ENCODE assay signal across 20 cellular contexts in the genomic region with DNA sequence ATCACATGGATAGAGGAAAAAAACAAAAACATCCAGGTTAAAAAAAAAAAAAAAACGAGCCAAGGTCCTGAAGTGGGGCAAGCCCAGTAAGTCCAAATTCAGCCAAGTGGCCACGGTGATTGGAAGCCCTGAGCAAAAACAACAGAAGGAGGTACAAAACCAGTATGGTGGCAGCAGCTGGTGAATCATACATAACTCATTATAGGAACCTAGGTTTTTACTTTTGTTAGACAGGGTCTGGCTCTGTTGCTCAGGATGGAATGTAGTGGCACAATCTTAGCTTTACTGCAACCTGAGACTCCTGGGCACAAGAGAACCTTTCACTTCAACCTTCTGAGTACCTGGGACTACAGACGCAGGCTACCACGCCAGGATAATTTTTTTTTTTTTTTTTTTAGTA. TPM values are rescaled to one million over a fixed set of nuclear protein-coding genes. Genes with fewer than 3 reads are reported as not detected.
"Had no signal": no experiment of that assay in that cellular context is flagged by ENCODE, and none has a peak within 500 bp of the region (broad histone marks: within the 10 kb centered on the region; RNA-seq: fewer than 3 reads in every experiment).

No MANE protein-coding gene starts in this region.

- ATAC-seq: esophagus mucosa; heart left ventricle; naive thymus-derived CD4-positive, alpha-beta T cell had no signal

- H3K4me1 Mint-ChIP-seq: neural crest cell had no signal

- H3K27me3 ChIP-seq: right atrium auricular region, sigmoid colon, suprapubic skin, thyroid gland, upper lobe of left lung, uterus had no signal

- DNase-seq: effector memory CD4-positive, alpha-beta T cell; heart left ventricle; hippocampal formation; naive thymus-derived CD4-positive, alpha-beta T cell; posterior cingulate gyrus; sigmoid colon; stimulated activated CD4-positive, alpha-beta T cell treated with anti-CD3 and anti-CD28 coated beads, Interleukin-2, amount 100 ng/mL, for 24 hours; stimulated activated CD4-positive, alpha-beta T cell treated with anti-CD3 and anti-CD28 coated beads, Interleukin-4, amount 100 ng/mL, for 4 hours; stimulated activated naive CD4-positive, alpha-beta T cell; thyroid gland; upper lobe of left lung; uterus had no signal

- H3K4me3 Mint-ChIP-seq: naive thymus-derived CD4-positive, alpha-beta T cell; neural crest cell had no signal

- H3K4me3 ChIP-seq: heart left ventricle, right atrium auricular region, sigmoid colon, skin epidermis, suprapubic skin, thyroid gland, upper lobe of left lung, uterus had no signal

- H3K27ac ChIP-seq: heart left ventricle, right atrium auricular region, sigmoid colon, skin epidermis, suprapubic skin, thyroid gland, upper lobe of left lung, uterus had no signal

- H3K36me3 ChIP-seq: heart left ventricle, right atrium auricular region, sigmoid colon, suprapubic skin, thyroid gland, upper lobe of left lung, uterus had no signal

- H3K4me1 ChIP-seq: heart left ventricle, right atrium auricular region, sigmoid colon, suprapubic skin, thyroid gland, upper lobe of left lung, uterus had no signal

- FAIRE-seq: endometrium, frontal cortex had no signal

- H3K27me3 Mint-ChIP-seq: naive thymus-derived CD4-positive, alpha-beta T cell had no signal

- H3K9me3 ChIP-seq: heart left ventricle, right atrium auricular region, sigmoid colon, suprapubic skin, thyroid gland, upper lobe of left lung, uterus had no signal

RNA-seq across cellular contexts. Expression of a gene that starts 22.7 kb away (rescaled TPM):
- total RNA-seq: lung microvascular endothelial cell had no signal
- polyA plus RNA-seq: heart left ventricle had no signal
